In genomic region chr5:174514983-174515394, GRCh38 we compare ENCODE assay signal across 23 cellular contexts.
DNase-seq lines count a peak whose midpoint lies in the region; ATAC-seq, FAIRE-seq and TF ChIP-seq lines count a peak whose summit lies in the region.
"Had no signal": no experiment of that assay in that cellular context is flagged by ENCODE, and none has a peak within 500 bp of the region (broad histone marks: within the 10 kb centered on the region; RNA-seq: fewer than 3 reads in every experiment).

No MANE protein-coding gene starts in this region.

- TF ChIP-seq POLR2A in esophagus squamous epithelium (IDR thresholded peaks at IDR 0.05): no peak

- no peaks in the 10 kb centered on the region for H3K36me3 ChIP-seq in esophagus squamous epithelium
- H3K36me3 ChIP-seq in pancreas: no peaks in the 10 kb centered on the region
- H3K36me3 ChIP-seq: brain microvascular endothelial cell, thoracic aorta had no signal

- FAIRE-seq in pancreas (lab: Jason Lieb, UNC): no peak
- FAIRE-seq: frontal cortex had no signal

- H3K9me3 ChIP-seq in esophagus squamous epithelium (no peaks in the 10 kb centered on the region), pancreas (no peaks in the 10 kb centered on the region)
- H3K9me3 ChIP-seq: thoracic aorta had no signal

- 52 to 54% methylated on average over 3 to 8 of the region's 10 CpGs for WGBS in esophagus squamous epithelium, 2 donors
- WGBS in pancreas, 2 donors: 62 to 69% methylated on average over 10 of the region's 10 CpGs

- intact Hi-C loops in esophagus squamous epithelium (cut with DNase I): no loop called here
- intact Hi-C loops in pancreas (cut with DNase I): no loop called here

- ATAC-seq in GM19452 (IDR thresholded peaks at IDR 0.05; ENCODE audit: unreplicated experiment) (no peak), pancreas (no peak)
- ATAC-seq: sciatic nerve; stimulated activated naive CD8-positive, alpha-beta T cell treated with anti-CD3 and anti-CD28 coated beads, Interleukin-15, Interleukin-2, amounts not matched to agents 100 U/mL and 50 U/mL, for 24 hours had no signal

- H3K4me1 ChIP-seq in esophagus squamous epithelium (peaks cover 0 to 14% (median 0%) of the 10 kb centered on the region in 3 donors), pancreas (no peaks in the 10 kb centered on the region)

- TF ChIP-seq CTCF in esophagus squamous epithelium (IDR thresholded peaks at IDR 0.05): no peak
- no peak for TF ChIP-seq CTCF in pancreas (IDR thresholded peaks at IDR 0.05)

- DNase-seq in DMS153 (lab: John Stamatoyannopoulos, UW): peak; percentile 16
- DNase-seq in NCI-H1048 (lab: John Stamatoyannopoulos, UW): peak; percentile 45
- peak; percentile 89 for DNase-seq in NCI-H748 treated with DMSO at 0.1 percent for 48 hours (lab: John Stamatoyannopoulos, UW)
- peak; percentile 35 for DNase-seq in midbrain (lab: John Stamatoyannopoulos, UW)
- no peak for DNase-seq in SHP77 treated with DMSO at 0.1 percent for 48 hours (lab: John Stamatoyannopoulos, UW)
- no peak for DNase-seq in esophagus squamous epithelium (lab: John Stamatoyannopoulos, UW)
- no peak for DNase-seq in pancreas
- DNase-seq: activated gamma-delta T cell treated with Interleukin-2 at 50 U/mL for 16 hours; activated T-cell treated with anti-CD3 and anti-CD28 coated beads, Interleukin-2, amount 50 U/mL, for 24 hours; brain microvascular endothelial cell; Calu3; effector CD4-positive, alpha-beta T cell; NCI-H226; PC-9; SHP77; stimulated activated CD4-positive, alpha-beta T cell treated with anti-CD3 and anti-CD28 coated beads, Interleukin-4, amount 100 ng/mL, for 4 hours; stimulated activated naive CD8-positive, alpha-beta T cell treated with anti-CD3 and anti-CD28 coated beads, Interleukin-15, Interleukin-2, amounts not matched to agents 100 U/mL and 50 U/mL, for 24 hours; T-helper 1 cell had no signal

- H3K27me3 ChIP-seq in esophagus squamous epithelium (peaks cover 0 to 61% (median 0%) of the 10 kb centered on the region in 4 donors), pancreas (no peaks in the 10 kb centered on the region)
- H3K27me3 ChIP-seq: brain microvascular endothelial cell had no signal

- H3K4me3 ChIP-seq in esophagus squamous epithelium: no peak overlapping the region
- H3K4me3 ChIP-seq in pancreas: no peak overlapping the region
- H3K4me3 ChIP-seq: PC-9, thoracic aorta had no signal

- H3K27ac ChIP-seq in esophagus squamous epithelium (no peak overlapping the region), pancreas (no peak overlapping the region)
- H3K27ac ChIP-seq: brain microvascular endothelial cell, C4-2B, PC-9, thoracic aorta had no signal

Comparison
In these comparisons a context has a peak if more than half of its experiments do, and no peak if none do; other contexts are left out.
1. DNase-seq: peak in DMS153 (single experiment), NCI-H1048 (single experiment), NCI-H748 treated with DMSO at 0.1 percent for 48 hours (single experiment) and midbrain (single experiment); none in SHP77 treated with DMSO at 0.1 percent for 48 hours (single experiment), esophagus squamous epithelium (single experiment) and pancreas (0 of 6).